ENCODE assay signal across 9 cellular contexts in the genomic region with DNA sequence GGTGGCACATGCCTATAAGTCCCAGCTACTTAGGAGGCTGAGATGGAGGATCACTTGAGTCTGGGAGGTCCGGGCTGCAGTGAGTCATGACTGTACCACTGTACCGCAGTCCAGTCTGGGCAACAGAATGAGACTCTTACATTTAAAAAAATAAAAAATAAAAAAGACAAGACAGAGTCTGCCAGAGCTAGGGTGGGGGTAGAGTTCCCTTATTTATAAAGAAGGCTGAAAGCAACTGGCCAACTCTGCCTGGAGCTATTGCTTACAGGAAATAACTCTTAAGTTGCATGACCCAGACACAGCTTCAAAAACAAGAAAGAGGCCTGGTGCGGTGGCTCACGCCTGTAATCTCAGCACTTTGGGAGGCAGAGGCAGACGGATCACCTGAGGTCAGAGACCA. TPM values are rescaled to one million over a fixed set of nuclear protein-coding genes. Genes with fewer than 3 reads are reported as not detected.
DNase-seq lines count a peak whose midpoint lies in the region; ATAC-seq and TF ChIP-seq lines count a peak whose summit lies in the region.
"Had no signal": no experiment of that assay in that cellular context is flagged by ENCODE, and none has a peak within 500 bp of the region (broad histone marks: within the 10 kb centered on the region; RNA-seq: fewer than 3 reads in every experiment).

No MANE protein-coding gene starts in this region.

- no peak overlapping the region for H3K4me3 ChIP-seq in fibroblast of villous mesenchyme (ENCODE audit: low read depth, low read length)

- H3K36me3 Mint-ChIP-seq in T-helper 17 cell (ENCODE audit: low read depth), result no peaks in the 10 kb centered on the region

- no peak overlapping the region for H3K4me3 Mint-ChIP-seq in T-helper 17 cell

- peaks cover 20% of the 10 kb centered on the region for H3K4me1 Mint-ChIP-seq in T-helper 17 cell

- TF ChIP-seq CTCF in fibroblast of villous mesenchyme (IDR thresholded peaks at IDR 0.05; ENCODE audit: insufficient read depth, low read depth, low read length), result no peak

- no peaks in the 10 kb centered on the region for H3K27me3 Mint-ChIP-seq in T-helper 17 cell

- H3K9me3 ChIP-seq in T-helper 17 cell (ENCODE audit: control insufficient read depth, low read length, poor library complexity, severe bottlenecking), result no peaks in the 10 kb centered on the region

- DNase-seq in Daoy (ENCODE audit: low read depth) (peak; percentile 41), T-helper 17 cell (no peak), fibroblast of villous mesenchyme (ENCODE audit: low read depth) (peak; percentile 63), renal cortical epithelial cell (ENCODE audit: low read depth) (peak; percentile 58), pons (ENCODE audit: low spot score) (no peak), LoVo (ENCODE audit: low spot score) (no peak), iPS-NIHi11 (ENCODE audit: low spot score) (no peak)
- DNase-seq: NCI-H526 had no signal

- peak overlapping the region; percentile 19 for H3K27ac Mint-ChIP-seq in T-helper 17 cell

- no peak for ATAC-seq in T-helper 17 cell
- ATAC-seq in HG02678 (IDR thresholded peaks at IDR 0.05; ENCODE audit: unreplicated experiment), result no peak

RNA-seq across cellular contexts. Expression of a gene that starts 31.5 kb away (rescaled TPM):
- 12.9 and 15.2 TPM in 2 replicates for total RNA-seq in Daoy (2014; rRNA removed; shearing (Covaris generic))
- 10 to 100 TPM; 38.8 to 45.7 TPM for total RNA-seq in T-helper 17 cell
- total RNA-seq in fibroblast of villous mesenchyme, result 35.1 and 35.4 TPM in 2 replicates
- total RNA-seq in renal cortical epithelial cell, result 17.7 and 53.9 TPM in 2 replicates

Comparison
In these comparisons a context has a peak if more than half of its experiments do, and no peak if none do; other contexts are left out.
1. DNase-seq: peak in Daoy (single experiment), fibroblast of villous mesenchyme (single experiment) and renal cortical epithelial cell (single experiment); none in T-helper 17 cell (0 of 3), pons (single experiment), LoVo (single experiment) and iPS-NIHi11 (single experiment).